In the genomic region with DNA sequence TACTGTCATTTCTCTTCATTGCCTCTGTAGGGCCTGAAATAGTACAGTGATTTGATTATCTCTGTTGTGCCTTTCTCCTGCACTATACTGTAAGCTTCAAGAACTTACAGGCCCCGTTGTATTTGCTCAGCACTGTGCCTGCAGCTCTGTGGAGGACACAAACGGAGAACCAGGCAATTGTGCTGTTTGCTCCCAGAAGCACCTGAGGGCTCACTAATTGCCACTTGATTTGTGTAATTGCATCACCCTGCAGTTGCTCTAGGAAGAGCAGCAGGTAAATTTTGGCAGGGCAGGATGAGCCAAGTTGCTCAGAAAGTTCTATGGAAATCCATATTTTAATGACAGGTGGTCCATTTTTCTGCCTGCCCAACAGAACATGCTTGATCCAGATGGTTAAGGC, we compare ENCODE assay signal across 25 cellular contexts. TPM values are rescaled to one million over a fixed set of nuclear protein-coding genes. Genes with fewer than 3 reads are reported as not detected.
DNase-seq lines count a peak whose midpoint lies in the region; ATAC-seq and TF ChIP-seq lines count a peak whose summit lies in the region.
"Had no signal": no experiment of that assay in that cellular context is flagged by ENCODE, and none has a peak within 500 bp of the region (broad histone marks: within the 10 kb centered on the region; RNA-seq: fewer than 3 reads in every experiment).

No MANE protein-coding gene starts in this region.

- 42 to 64% methylated on average over 2 of the region's 2 CpGs for whole genome bisulfite sequencing in esophagus squamous epithelium, 2 donors

- H3K4me1 ChIP-seq in esophagus squamous epithelium: peaks cover 4 to 24% (median 14%) of the 10 kb centered on the region in 3 donors
- H3K4me1 ChIP-seq: prostate gland had no signal

- DNase-seq in DMS153 (lab: John Stamatoyannopoulos, UW) (peak; percentile 74), NCI-H345 treated with DMSO at 0.1 percent for 48 hours (lab: John Stamatoyannopoulos, UW; ENCODE audit: unreplicated experiment) (peak; percentile 41), esophagus squamous epithelium (lab: John Stamatoyannopoulos, UW) (no peak), GM19238 (ENCODE audit: insufficient read length, low spot score) (no peak)
- no peak for DNase-seq in activated T-cell treated with anti-CD3 and anti-CD28 coated beads, Interleukin-2, amount 50 U/mL, for 24 hours
- DNase-seq: activated CD4-positive, alpha-beta T cell treated with anti-CD3 and anti-CD28 coated beads for 48 hours; activated effector memory CD4-positive, alpha-beta T cell treated with Interleukin-2 at 50 U/mL for 16 hours; brain microvascular endothelial cell; CD8-positive, alpha-beta T cell; cortex of kidney; DND-41; HCEC 1CT; hippocampal formation; Karpas-422; NCI-H1092; SHP77 treated with DMSO at 0.1 percent for 48 hours; small intestine; stimulated activated CD4-positive, alpha-beta T cell treated with anti-CD3 and anti-CD28 coated beads, Interleukin-2, amount 100 ng/mL, for 48 hours; stimulated activated naive CD8-positive, alpha-beta T cell treated with anti-CD3 and anti-CD28 coated beads, Interleukin-15, Interleukin-2, amounts not matched to agents 100 U/mL and 50 U/mL, for 24 hours; tibial artery had no signal

- no peak overlapping the region for H3K27ac Mint-ChIP-seq in activated T-cell treated with anti-CD3 and anti-CD28 coated beads, Interleukin-2, amount 50 U/mL, for 24 hours
- H3K27ac Mint-ChIP-seq: CD8-positive, alpha-beta T cell; neural progenitor cell had no signal

- no peak for TF ChIP-seq RAD21 in Ishikawa (IDR thresholded peaks at IDR 0.05; ENCODE audit: low read depth)

- peaks cover 0 to 8% (median 0%) of the 10 kb centered on the region in 4 donors for H3K27me3 ChIP-seq in esophagus squamous epithelium
- H3K27me3 ChIP-seq: neural progenitor cell had no signal

- no peak for ATAC-seq in HG02798 (IDR thresholded peaks at IDR 0.05; ENCODE audit: poor library complexity, unreplicated experiment)
- ATAC-seq: CD8-positive, alpha-beta T cell; stimulated activated naive CD8-positive, alpha-beta T cell treated with anti-CD3 and anti-CD28 coated beads, Interleukin-15, Interleukin-2, amounts not matched to agents 100 U/mL and 50 U/mL, for 24 hours had no signal

- H3K27ac ChIP-seq in esophagus squamous epithelium: peak overlapping the region in 3 of 4 donors; percentile 40 to 76 (median 42)
- H3K27ac ChIP-seq: brain microvascular endothelial cell, neural progenitor cell, prostate gland had no signal

- intact Hi-C loops in esophagus squamous epithelium (cut with DNase I): no loop called here

- H3K9me3 ChIP-seq in esophagus squamous epithelium: no peaks in the 10 kb centered on the region
- H3K9me3 ChIP-seq: prostate gland, tibial artery had no signal

- no peaks in the 10 kb centered on the region for H3K36me3 Mint-ChIP-seq in activated T-cell treated with anti-CD3 and anti-CD28 coated beads, Interleukin-2, amount 50 U/mL, for 24 hours (ENCODE audit: low read depth)
- H3K36me3 Mint-ChIP-seq: CD8-positive, alpha-beta T cell; neural progenitor cell had no signal

- H3K4me3 ChIP-seq in esophagus squamous epithelium: no peak overlapping the region
- H3K4me3 ChIP-seq: neural progenitor cell, prostate gland, tibial artery had no signal

- no peak for TF ChIP-seq POLR2A in esophagus squamous epithelium (IDR thresholded peaks at IDR 0.05)

- TF ChIP-seq EP300 in Ishikawa (IDR thresholded peaks at IDR 0.05; ENCODE audit: borderline replicate concordance): no peak

- peaks cover 5% of the 10 kb centered on the region for H3K27me3 Mint-ChIP-seq in activated T-cell treated with anti-CD3 and anti-CD28 coated beads, Interleukin-2, amount 50 U/mL, for 24 hours

- no peak for TF ChIP-seq CTCF in esophagus squamous epithelium (IDR thresholded peaks at IDR 0.05)

- H3K4me3 Mint-ChIP-seq in activated T-cell treated with anti-CD3 and anti-CD28 coated beads, Interleukin-2, amount 50 U/mL, for 24 hours: no peak overlapping the region
- H3K4me3 Mint-ChIP-seq: CD8-positive, alpha-beta T cell; neural progenitor cell had no signal

- no peaks in the 10 kb centered on the region for H3K9me3 Mint-ChIP-seq in activated T-cell treated with anti-CD3 and anti-CD28 coated beads, Interleukin-2, amount 50 U/mL, for 24 hours
- H3K9me3 Mint-ChIP-seq: CD8-positive, alpha-beta T cell; neural progenitor cell had no signal

- H3K36me3 ChIP-seq in esophagus squamous epithelium: no peaks in the 10 kb centered on the region
- H3K36me3 ChIP-seq: brain microvascular endothelial cell, neural progenitor cell, prostate gland, tibial artery had no signal

- H3K4me1 Mint-ChIP-seq in activated T-cell treated with anti-CD3 and anti-CD28 coated beads, Interleukin-2, amount 50 U/mL, for 24 hours (ENCODE audit: low read depth): no peaks in the 10 kb centered on the region

TF ChIP-seq in Ishikawa, 13 proteins besides CTCF, POLR2A, EP300 and RAD21:
- TF ChIP-seq, protein P1, sequence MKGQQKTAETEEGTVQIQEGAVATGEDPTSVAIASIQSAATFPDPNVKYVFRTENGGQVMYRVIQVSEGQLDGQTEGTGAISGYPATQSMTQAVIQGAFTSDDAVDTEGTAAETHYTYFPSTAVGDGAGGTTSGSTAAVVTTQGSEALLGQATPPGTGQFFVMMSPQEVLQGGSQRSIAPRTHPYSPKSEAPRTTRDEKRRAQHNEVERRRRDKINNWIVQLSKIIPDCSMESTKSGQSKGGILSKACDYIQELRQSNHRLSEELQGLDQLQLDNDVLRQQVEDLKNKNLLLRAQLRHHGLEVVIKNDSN (IDR thresholded peaks at IDR 0.05): no peak
- TF ChIP-seq CREB1 (IDR thresholded peaks at IDR 0.05; ENCODE audit: low read depth) (no peak), EGR1 (IDR thresholded peaks at IDR 0.05) (no peak), CEBPB (IDR thresholded peaks at IDR 0.05) (0 out of 2 replicates have a peak, but pooled peaks have one; percentile 10), YY1 (IDR thresholded peaks at IDR 0.05; ENCODE audit: low read depth) (no peak)

RNA-seq across cellular contexts. Expression of a gene that starts 11.6 kb away (rescaled TPM):
- not detected for total RNA-seq in esophagus squamous epithelium
- total RNA-seq: CD8-positive, alpha-beta T cell; OCI-LY7; prostate gland had no signal

RNA-seq across cellular contexts. Expression of a gene that starts 16.4 kb away (rescaled TPM):
- total RNA-seq in esophagus squamous epithelium: under 1 TPM in 1 of 4 donors, not detected in 3; 0.44 TPM
- total RNA-seq: CD8-positive, alpha-beta T cell; OCI-LY7; prostate gland had no signal

RNA-seq across cellular contexts. Expression of a gene that starts 32.3 kb away (rescaled TPM):
- under 1 TPM in 1 of 4 donors, not detected in 3; 0.30 TPM for total RNA-seq in esophagus squamous epithelium
- total RNA-seq: CD8-positive, alpha-beta T cell; OCI-LY7; prostate gland had no signal

RNA-seq across cellular contexts. Expression of a gene that starts 34.2 kb away (rescaled TPM):
- total RNA-seq in esophagus squamous epithelium: 1,000 to 10,000 TPM in 3 of 4 donors, 100 to 1,000 TPM in 1; 308 to 3,585 (median 1,609) TPM
- total RNA-seq: CD8-positive, alpha-beta T cell; OCI-LY7 had no signal

RNA-seq across cellular contexts. Expression of a gene that starts 50.5 kb away (rescaled TPM):
- total RNA-seq in esophagus squamous epithelium: not detected
- total RNA-seq: CD8-positive, alpha-beta T cell; OCI-LY7; prostate gland had no signal

Comparison
In these comparisons a context has a peak if more than half of its experiments do, and no peak if none do; other contexts are left out.
1. DNase-seq: peak in DMS153 (single experiment) and NCI-H345 treated with DMSO at 0.1 percent for 48 hours (single experiment); none in esophagus squamous epithelium (single experiment), activated T-cell treated with anti-CD3 and anti-CD28 coated beads, Interleukin-2, amount 50 U/mL, for 24 hours (single experiment) and GM19238 (single experiment).